ENCODE assay signal across 8 cellular contexts in the genomic region with DNA sequence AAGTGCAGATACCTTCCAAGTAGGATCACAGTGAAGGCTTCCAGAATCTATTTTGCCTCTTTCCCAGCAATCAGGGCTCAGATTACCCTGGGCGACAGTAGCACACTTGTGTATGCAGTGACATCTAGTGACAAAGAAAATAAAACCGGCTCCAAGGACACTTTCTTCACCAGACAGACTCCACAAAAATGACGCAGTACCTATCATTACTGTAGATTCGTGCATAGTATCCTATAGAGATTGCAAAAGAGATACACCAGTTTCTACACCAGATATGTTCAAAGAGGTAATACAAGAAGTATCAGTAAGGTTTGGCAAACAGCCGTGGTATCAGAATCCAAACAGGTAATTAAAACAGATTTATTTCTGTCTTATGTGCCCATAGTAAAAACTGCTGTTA.
DNase-seq lines count a peak whose midpoint lies in the region; ATAC-seq and TF ChIP-seq lines count a peak whose summit lies in the region.

No MANE protein-coding gene starts in this region.

- TF ChIP-seq CTCF in AG04449 (IDR thresholded peaks at IDR 0.05; ENCODE audit: insufficient read depth, low read length, missing control alignments) (peak; percentile 35), endodermal cell (conservative IDR thresholded peaks at IDR 0.05) (peak; percentile 80)

- no peak overlapping the region for H3K27ac ChIP-seq in endodermal cell (ENCODE audit: low read depth, low read length)

- no peak overlapping the region for H3K4me3 Mint-ChIP-seq in endodermal cell

- CTCF ChIA-PET in AG04449 (lab: Yijun Ruan, JAX), result interaction anchor here (0.9 to 2.8 kb wide), 5 partner anchors 587 to 725 kb away, joined by 3 to 14 read pairs (median 4); a partner anchor contains a TSS

- no peaks in the 10 kb centered on the region for H3K36me3 Mint-ChIP-seq in endodermal cell (ENCODE audit: low read depth)

- peaks cover 6% of the 10 kb centered on the region for H3K9me3 Mint-ChIP-seq in endodermal cell

- POLR2A ChIA-PET in AG04449 (lab: Yijun Ruan, JAX), result no interaction called here

- 0 to 32% methylated on average over 1 to 5 of the region's 5 CpGs for WGBS in endodermal cell (ENCODE audit: insufficient coverage in 1 of 2, insufficient read length in 1 of 2), 2 experiments

- no peak overlapping the region for H3K27ac Mint-ChIP-seq in endodermal cell

- H3K4me1 Mint-ChIP-seq in endodermal cell, result peaks cover 41% of the 10 kb centered on the region

- H3K9ac ChIP-seq in endodermal cell (ENCODE audit: extremely low read depth, low read length, poor library complexity, severe bottlenecking), result no peak overlapping the region

- peaks cover 44% of the 10 kb centered on the region for H3K27me3 ChIP-seq in endodermal cell (ENCODE audit: control insufficient read depth, insufficient read depth, low read length, poor library complexity, severe bottlenecking)

- peaks cover 54% of the 10 kb centered on the region for H3K27me3 Mint-ChIP-seq in endodermal cell (ENCODE audit: insufficient read depth)

- peak; percentile 70 for ATAC-seq in GM18867 (IDR thresholded peaks at IDR 0.05; ENCODE audit: unreplicated experiment)
- ATAC-seq in GM18520 (IDR thresholded peaks at IDR 0.05; ENCODE audit: unreplicated experiment), result no peak
- ATAC-seq in HG02938 (IDR thresholded peaks at IDR 0.05; ENCODE audit: unreplicated experiment), result no peak

- H3K9me3 ChIP-seq in endodermal cell (ENCODE audit: control insufficient read depth, low read length), result peaks cover 5% of the 10 kb centered on the region

- DNase-seq in AG04449 (ENCODE audit: low read depth, low spot score) (peak; percentile 55), LoVo (ENCODE audit: low spot score) (peak; percentile 65), OCI-M1 (lab: John Stamatoyannopoulos, UW) (peak; percentile 74), endodermal cell (peak; percentile 79), middle frontal gyrus (ENCODE audit: extremely low spot score, low spot score) (peak; percentile 58)

- peaks cover 15% of the 10 kb centered on the region for H3K4me1 ChIP-seq in endodermal cell (ENCODE audit: control insufficient read depth, insufficient read depth, low read length)

- no peak overlapping the region for H3K4me3 ChIP-seq in AG04449 (ENCODE audit: low read depth, low read length)
- no peak overlapping the region for H3K4me3 ChIP-seq in endodermal cell (ENCODE audit: low read length)

- no peaks in the 10 kb centered on the region for H3K36me3 ChIP-seq in endodermal cell (ENCODE audit: control insufficient read depth, insufficient read depth, low read length)
